Comparison of ENCODE assay signal across 8 cellular contexts in genomic region chr13:74040200-74040599, GRCh38.
DNase-seq lines count a peak whose midpoint lies in the region; ATAC-seq and TF ChIP-seq lines count a peak whose summit lies in the region.

No MANE protein-coding gene starts in this region.

- H4K20me1 ChIP-seq in osteoblast (ENCODE audit: insufficient read depth, low read length), result peaks cover 29% of the 10 kb centered on the region

- no peak overlapping the region for H3K27ac ChIP-seq in RWPE1
- H3K27ac ChIP-seq in esophagus muscularis mucosa (replicated peaks in 1 of 4), result no peak overlapping the region
- H3K27ac ChIP-seq in osteoblast (ENCODE audit: low read depth, low read length), result no peak overlapping the region

- H2AFZ ChIP-seq in osteoblast (ENCODE audit: low read length), result no peak overlapping the region

- ATAC-seq in GM19463 (IDR thresholded peaks at IDR 0.05; ENCODE audit: unreplicated experiment) (peak; percentile 91), HG03439 (IDR thresholded peaks at IDR 0.05; ENCODE audit: unreplicated experiment) (peak; percentile 93), GM21381 (IDR thresholded peaks at IDR 0.05; ENCODE audit: unreplicated experiment) (no peak)

- CTCF ChIA-PET in RWPE1 (lab: Yijun Ruan, JAX), result interaction anchor here (0.6 kb wide), 1 partner anchor 15 kb away, joined by 4 read pairs; no protein-coding TSS in a partner anchor

- no peak overlapping the region for H3K4me2 ChIP-seq in osteoblast (ENCODE audit: insufficient read depth, low read length)

- 63% methylated on average over 4 of the region's 4 CpGs for WGBS in esophagus muscularis mucosa

- H3K36me3 ChIP-seq in esophagus muscularis mucosa (peaks cover 0 to 2% (median 0%) of the 10 kb centered on the region in 4 donors), osteoblast (ENCODE audit: insufficient read depth, low read length) (peaks cover 2% of the 10 kb centered on the region)

- H3K9me3 ChIP-seq in esophagus muscularis mucosa (no peaks in the 10 kb centered on the region), osteoblast (ENCODE audit: low read depth, low read length) (no peaks in the 10 kb centered on the region)

- H3K4me3 ChIP-seq in esophagus muscularis mucosa, result no peak overlapping the region
- H3K4me3 ChIP-seq in osteoblast (ENCODE audit: insufficient read depth, low read length), result no peak overlapping the region

- DNase-seq in ELF-1 (ENCODE audit: low read depth, low spot score) (peak; percentile 81), RWPE1 (ENCODE audit: low spot score) (peak; percentile 26), esophagus muscularis mucosa (ENCODE audit: extremely low spot score) (no peak), osteoblast (ENCODE audit: insufficient read length, low spot score, missing footprints) (no peak), NCI-H2081 (lab: John Stamatoyannopoulos, UW) (no peak)

- TF ChIP-seq CTCF in RWPE1 (conservative IDR thresholded peaks at IDR 0.05; ENCODE audit: low read depth) (peak; percentile 29), esophagus muscularis mucosa (IDR thresholded peaks at IDR 0.05) (peak; percentile 37 to 65 (median 41)), osteoblast (IDR thresholded peaks at IDR 0.05; ENCODE audit: extremely low read depth, low read depth, low read length) (peak; percentile 49)

- H3K4me1 ChIP-seq in esophagus muscularis mucosa, result peaks cover 0 to 19% (median 12%) of the 10 kb centered on the region in 4 donors
- no peaks in the 10 kb centered on the region for H3K4me1 ChIP-seq in osteoblast (ENCODE audit: insufficient read depth, low read length)

- POLR2A ChIA-PET in RWPE1 (lab: Yijun Ruan, JAX; ENCODE audit: low non-redundant PET), result no interaction called here

- intact Hi-C loops in esophagus muscularis mucosa (cut with DNase I), result no loop called here

- H3K79me2 ChIP-seq in osteoblast (ENCODE audit: insufficient read depth, low read length), result peaks cover 99% of the 10 kb centered on the region

- no peak for TF ChIP-seq POLR2A in esophagus muscularis mucosa (IDR thresholded peaks at IDR 0.05; ENCODE audit: low read depth)

- no peaks in the 10 kb centered on the region for H3K27me3 ChIP-seq in esophagus muscularis mucosa
- H3K27me3 ChIP-seq in osteoblast (ENCODE audit: insufficient read depth, low read length), result no peaks in the 10 kb centered on the region

- TF ChIP-seq EP300 in esophagus muscularis mucosa (IDR thresholded peaks at IDR 0.05), result no peak

Comparison
In these comparisons a context has a peak if more than half of its experiments do, and no peak if none do; other contexts are left out.
1. DNase-seq: peak in ELF-1 (single experiment) and RWPE1 (single experiment); none in esophagus muscularis mucosa (single experiment), osteoblast (single experiment) and NCI-H2081 (0 of 2).
2. Peak in every context shown above with its lines, with median percentiles within 50 percentile points of each other: CTCF ChIP-seq.